ENCODE assay signal across 19 cellular contexts in the genomic region with DNA sequence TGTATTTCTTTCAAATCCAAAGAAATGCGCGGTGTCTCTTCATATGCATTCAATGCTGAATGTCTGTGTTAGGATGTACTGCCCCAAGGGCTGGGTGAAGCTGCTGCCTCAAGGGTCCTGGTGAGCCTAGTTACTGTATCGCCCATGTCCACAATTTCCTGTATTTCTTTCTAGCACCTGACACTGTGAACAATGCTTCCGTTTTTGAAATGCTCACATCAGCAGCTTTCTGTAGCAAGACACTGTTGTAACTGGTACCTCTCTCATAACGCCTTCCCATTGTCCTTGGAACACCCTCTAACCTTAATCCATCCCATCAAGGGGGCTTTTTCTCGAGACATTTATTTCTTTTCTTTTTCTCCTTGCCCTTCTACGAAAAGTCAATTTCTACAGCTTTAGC. TPM values are rescaled to one million over a fixed set of nuclear protein-coding genes. Genes with fewer than 3 reads are reported as not detected.
A peak's percentile ranks its signal among the peaks of the same experiment; 100 is the strongest.
DNase-seq lines count a peak whose midpoint lies in the region; ATAC-seq, FAIRE-seq and TF ChIP-seq lines count a peak whose summit lies in the region.
"Had no signal": no experiment of that assay in that cellular context is flagged by ENCODE, and none has a peak within 500 bp of the region (broad histone marks: within the 10 kb centered on the region; RNA-seq: fewer than 3 reads in every experiment).

No MANE protein-coding gene starts in this region.

- no peak for TF ChIP-seq POLR2A in endothelial cell of umbilical vein (IDR thresholded peaks at IDR 0.05; ENCODE audit: low read depth, low read length)

- TF ChIP-seq CTCF in Loucy (conservative IDR thresholded peaks at IDR 0.05; ENCODE audit: low read length) (no peak), Panc1 (IDR thresholded peaks at IDR 0.05) (no peak), endothelial cell of umbilical vein (IDR thresholded peaks at IDR 0.05; ENCODE audit: extremely low read depth in 1 of 2, insufficient read depth in 1 of 2, low read depth in 1 of 2, low read length in 2 of 2) (no peak), nephron progenitor cell (IDR thresholded peaks at IDR 0.05) (no peak), chondrocyte (IDR thresholded peaks at IDR 0.05) (no peak)

- peaks cover 3% of the 10 kb centered on the region for H3K27me3 Mint-ChIP-seq in nephron progenitor cell (ENCODE audit: low read depth, poor library complexity)
- H3K27me3 Mint-ChIP-seq in chondrocyte (ENCODE audit: low read depth) = no peaks in the 10 kb centered on the region

- H3K9ac ChIP-seq in Loucy (ENCODE audit: low read depth, low read length, poor library complexity, severe bottlenecking) (peak overlapping the region; percentile 42), endothelial cell of umbilical vein (replicated peaks; ENCODE audit: extremely low read depth, insufficient read depth, low read length) (no peak overlapping the region)

- H4K20me1 ChIP-seq in Loucy (ENCODE audit: insufficient read depth, low read length, poor library complexity, severe bottlenecking) (no peaks in the 10 kb centered on the region), endothelial cell of umbilical vein (replicated peaks; ENCODE audit: control insufficient read depth, extremely low read depth, insufficient read depth, low read length) (no peaks in the 10 kb centered on the region)

- H3K27me3 ChIP-seq in Loucy (ENCODE audit: insufficient read depth, low read length, poor library complexity, severe bottlenecking) (no peaks in the 10 kb centered on the region), Panc1 (ENCODE audit: control insufficient read depth, insufficient read depth, low read length) (no peaks in the 10 kb centered on the region), endothelial cell of umbilical vein (ENCODE audit: control insufficient read depth in 2 of 2, insufficient read depth in 2 of 2, low read length in 2 of 2) (no peaks in the 10 kb centered on the region)
- H3K27me3 ChIP-seq: SJCRH30 had no signal

- H3K4me2 ChIP-seq in Loucy (ENCODE audit: low read depth, low read length, poor library complexity, severe bottlenecking) (peak overlapping the region; percentile 64), endothelial cell of umbilical vein (ENCODE audit: insufficient read depth, low read length) (no peak overlapping the region)

- H3K9me3 ChIP-seq in Loucy (ENCODE audit: insufficient read depth, low read depth, low read length) = no peaks in the 10 kb centered on the region
- no peaks in the 10 kb centered on the region for H3K9me3 ChIP-seq in Panc1 (ENCODE audit: control insufficient read depth, insufficient read depth, low read depth, low read length)
- no peaks in the 10 kb centered on the region for H3K9me3 ChIP-seq in endothelial cell of umbilical vein (replicated peaks; ENCODE audit: control insufficient read depth, insufficient read depth, low read length)
- H3K9me3 ChIP-seq: Caco-2 had no signal

- H3F3A ChIP-seq in Loucy (ENCODE audit: low read depth) = no peaks in the 10 kb centered on the region

- no peaks in the 10 kb centered on the region for H3K9me2 ChIP-seq in Loucy (replicated peaks; ENCODE audit: low read depth, low read length)

- in situ Hi-C loops in Panc1 (cut with HindIII; ENCODE audit: low pct_unique_long_range_greater_than_20kb, low sequenced_read_pairs) = no loop called here

- peak overlapping the region; percentile 60 for H3K4me3 ChIP-seq in Loucy (ENCODE audit: low read length, poor library complexity, severe bottlenecking)
- no peak overlapping the region for H3K4me3 ChIP-seq in Panc1 (ENCODE audit: low read depth in 2 of 2, low read length in 2 of 2)
- H3K4me3 ChIP-seq in endothelial cell of umbilical vein (replicated peaks in 1 of 3; ENCODE audit: insufficient read depth in 1 of 3, low read depth in 1 of 3, low read length in 3 of 3) = no peak overlapping the region
- H3K4me3 ChIP-seq: SJCRH30 had no signal

- H3K79me2 ChIP-seq in Loucy (ENCODE audit: insufficient read depth, low read length) = no peaks in the 10 kb centered on the region
- peaks cover 92% of the 10 kb centered on the region for H3K79me2 ChIP-seq in endothelial cell of umbilical vein (ENCODE audit: control insufficient read depth, insufficient read depth, low read length)

- no peak for DNase-seq in Panc1 (ENCODE audit: low read depth, low spot score)
- DNase-seq in endothelial cell of umbilical vein (ENCODE audit: low read depth, low spot score) = peak; percentile 40
- no peak for DNase-seq in nephron progenitor cell
- DNase-seq in chondrocyte (ENCODE audit: low spot score) = no peak
- DNase-seq in activated gamma-delta T cell (lab: John Stamatoyannopoulos, UW) = no peak
- DNase-seq: Caco-2, DMS53, H7, Kasumi-1, NCI-H1105 treated with DMSO at 0.1 percent for 48 hours, NCI-H1694 treated with DMSO at 0.1 percent for 48 hours, NCI-H2107, NCI-H2227 treated with DMSO at 0.1 percent for 48 hours, NCI-H524, SJCRH30 had no signal

- BruUV-seq in Panc1 (replicated peaks; lab: Mats Ljungman, UMichigan) (no TSS peak), endothelial cell of umbilical vein (replicated peaks; lab: Mats Ljungman, UMichigan) (no TSS peak)

- H3K4me1 Mint-ChIP-seq in nephron progenitor cell = peaks cover 20% of the 10 kb centered on the region
- H3K4me1 Mint-ChIP-seq in chondrocyte (ENCODE audit: low read depth) = peaks cover 39% of the 10 kb centered on the region
- H3K4me1 Mint-ChIP-seq: IgD-negative memory B cell had no signal

- H3K9me3 Mint-ChIP-seq in nephron progenitor cell (peaks cover 29% of the 10 kb centered on the region), chondrocyte (ENCODE audit: low read depth) (peaks cover 3% of the 10 kb centered on the region)

- CTCF ChIA-PET in Panc1 (lab: Charles Lee) = no interaction called here
- CTCF ChIA-PET in endothelial cell of umbilical vein (lab: Charles Lee) = interaction anchor here (1.0 kb wide), 2 partner anchors 60 to 116 kb away, joined by 3 read pairs; no protein-coding TSS in a partner anchor

- ATAC-seq in Panc1 (no peak), HG02973 (IDR thresholded peaks at IDR 0.05; ENCODE audit: unreplicated experiment) (no peak)

- dilution Hi-C loops in endothelial cell of umbilical vein (cut with MboI; ENCODE audit: extremely low pct_ligation_motif_present, low sequenced_read_pairs) = no loop called here

- H3K27ac ChIP-seq in Panc1 (ENCODE audit: low read length) (peak overlapping the region; percentile 80), endothelial cell of umbilical vein (ENCODE audit: insufficient read depth, low read depth, low read length) (no peak overlapping the region)
- H3K27ac ChIP-seq: SJCRH30 had no signal

- H3K27ac Mint-ChIP-seq in nephron progenitor cell (peak overlapping the region; percentile 95), chondrocyte (ENCODE audit: unreplicated experiment) (no peak overlapping the region)
- H3K27ac Mint-ChIP-seq: IgD-negative memory B cell had no signal

- H3K4me1 ChIP-seq in Loucy (ENCODE audit: insufficient read depth, low read length, poor library complexity, severe bottlenecking) = peaks cover 21% of the 10 kb centered on the region
- H3K4me1 ChIP-seq in Panc1 (ENCODE audit: control insufficient read depth, insufficient read depth, low read length) = peaks cover 20% of the 10 kb centered on the region
- H3K4me1 ChIP-seq in endothelial cell of umbilical vein (ENCODE audit: control insufficient read depth, extremely low read depth, insufficient read depth, low read length) = peaks cover 31% of the 10 kb centered on the region

- H3K9me1 ChIP-seq in endothelial cell of umbilical vein (replicated peaks; ENCODE audit: control insufficient read depth, extremely low read depth, insufficient read depth, low read length) = no peaks in the 10 kb centered on the region

- intact Hi-C loops in Panc1 (cut with micrococcal nuclease; ENCODE audit: unreplicated experiment) = no loop called here
- intact Hi-C loops in endothelial cell of umbilical vein (cut with micrococcal nuclease) = no loop called here

- H3K36me3 ChIP-seq in Loucy (ENCODE audit: insufficient read depth, low read length) (no peaks in the 10 kb centered on the region), Panc1 (ENCODE audit: control insufficient read depth, insufficient read depth, low read length) (no peaks in the 10 kb centered on the region; the same call in 1 of the 2 replicates), endothelial cell of umbilical vein (ENCODE audit: control insufficient read depth in 2 of 2, extremely low read depth in 1 of 2, insufficient read depth in 2 of 2, low read length in 2 of 2) (peaks cover 5 to 8% of the 10 kb centered on the region in 2 experiments)
- H3K36me3 ChIP-seq: SJCRH30 had no signal

- H3K36me3 Mint-ChIP-seq in nephron progenitor cell (ENCODE audit: low read depth) = peaks cover 95% of the 10 kb centered on the region
- H3K36me3 Mint-ChIP-seq in chondrocyte (ENCODE audit: low read depth) = peaks cover 13% of the 10 kb centered on the region

- FAIRE-seq in endothelial cell of umbilical vein (lab: Jason Lieb, UNC) = no peak
- FAIRE-seq: GM19239 had no signal

- H2AFZ ChIP-seq in Loucy (ENCODE audit: low read length) (peak overlapping the region; percentile 76), endothelial cell of umbilical vein (ENCODE audit: low read depth, low read length) (no peak overlapping the region)

- no peak overlapping the region for H3K4me3 Mint-ChIP-seq in nephron progenitor cell
- H3K4me3 Mint-ChIP-seq in chondrocyte (ENCODE audit: unreplicated experiment) = no peak overlapping the region
- H3K4me3 Mint-ChIP-seq: IgD-negative memory B cell had no signal

- POLR2A ChIA-PET in Panc1 (lab: Charles Lee) = no interaction called here
- POLR2A ChIA-PET in endothelial cell of umbilical vein (lab: Charles Lee) = no interaction called here

TF ChIP-seq in endothelial cell of umbilical vein, 7 proteins besides CTCF, POLR2A, EP300 and RAD21:
- TF ChIP-seq POLR2AphosphoS5 (IDR thresholded peaks at IDR 0.05; ENCODE audit: insufficient read depth, low read depth, low read length) (peak; percentile 29), MAX (IDR thresholded peaks at IDR 0.05; ENCODE audit: insufficient read depth, insufficient read length) (no peak)

RNA-seq across cellular contexts. Expression of gene NRP1, which starts 25.1 kb away (rescaled TPM):
- 93.4 TPM for total RNA-seq in Panc1 (2021; ENCODE audit: unreplicated experiment)
- polyA plus RNA-seq in Panc1 (2012; ENCODE audit: insufficient read length) = 75.5 TPM
- 245 and 306 TPM in 2 replicates for total RNA-seq in endothelial cell of umbilical vein
- polyA plus RNA-seq in endothelial cell of umbilical vein = 104 and 122 TPM in 2 replicates
- 102 and 113 TPM in 2 replicates for polyA plus RNA-seq in endothelial cell of umbilical vein (2011; cell fraction: cytosol; rRNA removed)
- polyA plus RNA-seq in endothelial cell of umbilical vein (2011; cell fraction: nucleus; rRNA removed) = 172 and 240 TPM in 2 replicates
- polyA plus RNA-seq in endothelial cell of umbilical vein (2012) = 254 and 260 TPM in 2 replicates
- polyA minus RNA-seq in endothelial cell of umbilical vein = 288 and 312 TPM in 2 replicates
- 21.4 TPM for polyA minus RNA-seq in endothelial cell of umbilical vein (2011; cell fraction: cytosol; rRNA and poly(A)+ RNA removed)
- 288 and 311 TPM in 2 replicates for polyA minus RNA-seq in endothelial cell of umbilical vein (2011; cell fraction: nucleus; rRNA and poly(A)+ RNA removed)
- 111 to 126 TPM (median 122 TPM) in 3 replicates for total RNA-seq in chondrocyte
- polyA plus RNA-seq: IgD-negative memory B cell had no signal
